In the genomic region with DNA sequence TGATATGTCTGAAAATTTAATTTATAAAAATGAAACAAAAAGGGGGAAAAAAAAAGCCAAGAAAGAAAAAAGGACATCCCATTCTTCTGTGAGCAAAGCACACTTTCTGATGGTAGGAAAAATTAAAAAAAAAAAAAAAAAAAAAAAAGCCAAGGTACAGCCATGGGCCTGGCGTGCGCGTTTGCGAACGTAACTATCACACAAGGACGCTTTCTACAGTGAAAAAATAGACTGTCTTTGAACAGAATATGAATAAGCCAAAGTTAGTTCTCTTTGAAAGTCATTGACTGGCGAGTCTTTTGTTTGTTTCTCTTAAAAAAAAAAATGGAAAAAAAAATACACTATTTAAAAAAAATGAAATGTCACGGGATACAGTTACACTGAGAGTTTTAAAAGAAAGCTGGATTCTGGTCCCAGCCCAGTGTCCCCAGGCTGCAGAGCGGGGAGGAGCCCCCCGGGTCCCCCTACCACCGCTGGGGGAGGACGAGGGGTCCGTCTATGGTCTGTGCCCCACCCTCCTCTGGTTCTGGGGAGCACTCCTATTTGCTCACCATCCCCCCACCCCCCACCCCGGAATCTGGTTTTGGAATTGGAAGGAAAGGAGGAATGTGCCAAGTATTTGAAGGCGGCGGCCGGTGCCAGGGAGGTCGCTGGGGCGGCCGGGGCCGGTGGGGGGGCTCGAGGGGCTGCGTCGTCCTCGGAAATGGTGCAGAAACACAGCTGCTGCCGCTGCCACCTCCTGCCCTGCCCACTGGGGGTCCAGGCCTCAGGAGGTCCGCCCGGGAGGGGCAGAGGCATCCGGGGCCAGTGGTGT, we compare ENCODE assay signal across 26 cellular contexts.
DNase-seq lines count a peak whose midpoint lies in the region; ATAC-seq, FAIRE-seq and TF ChIP-seq lines count a peak whose summit lies in the region.
"Had no signal": no experiment of that assay in that cellular context is flagged by ENCODE, and none has a peak within 500 bp of the region (broad histone marks: within the 10 kb centered on the region; RNA-seq: fewer than 3 reads in every experiment).

No MANE protein-coding gene starts in this region.

- no peak overlapping the region for H3K27ac ChIP-seq in osteoblast (ENCODE audit: low read depth, low read length)
- H3K27ac ChIP-seq: RWPE1, SK-N-MC had no signal

- H3K9me3 ChIP-seq in osteoblast (ENCODE audit: low read depth, low read length) = peaks cover 4% of the 10 kb centered on the region
- H3K9me3 ChIP-seq: Caco-2 had no signal

- no peak overlapping the region for H3K27ac Mint-ChIP-seq in activated T-cell treated with anti-CD3 and anti-CD28 coated beads, Interleukin-2, amount 50 U/mL, for 24 hours
- peak overlapping the region; percentile 33 for H3K27ac Mint-ChIP-seq in activated T-helper 17 cell treated with anti-CD3 and anti-CD28 coated beads, Interleukin-2, amount 50 U/mL, for 72 hours

- no peak overlapping the region for H3K4me2 ChIP-seq in osteoblast (ENCODE audit: insufficient read depth, low read length)

- no peak for ATAC-seq in activated T-helper 17 cell treated with anti-CD3 and anti-CD28 coated beads, Interleukin-2, amount 50 U/mL, for 72 hours (replicated peaks)
- ATAC-seq: HepG2 had no signal

- peaks cover 7% of the 10 kb centered on the region for H3K36me3 Mint-ChIP-seq in activated T-cell treated with anti-CD3 and anti-CD28 coated beads, Interleukin-2, amount 50 U/mL, for 24 hours (ENCODE audit: low read depth)
- H3K36me3 Mint-ChIP-seq in activated T-helper 17 cell treated with anti-CD3 and anti-CD28 coated beads, Interleukin-2, amount 50 U/mL, for 72 hours (ENCODE audit: low read depth) = no peaks in the 10 kb centered on the region
- H3K36me3 Mint-ChIP-seq: CD14-positive monocyte had no signal

- peaks cover 43% of the 10 kb centered on the region for H3K36me3 ChIP-seq in osteoblast (ENCODE audit: insufficient read depth, low read length)

- no peak overlapping the region for H3K4me3 ChIP-seq in osteoblast (ENCODE audit: insufficient read depth, low read length)
- H3K4me3 ChIP-seq: SK-N-MC had no signal

- H4K20me1 ChIP-seq in osteoblast (ENCODE audit: insufficient read depth, low read length) = no peaks in the 10 kb centered on the region

- DNase-seq in activated T-cell treated with anti-CD3 and anti-CD28 coated beads, Interleukin-2, amount 50 U/mL, for 24 hours = no peak
- DNase-seq in activated T-cell treated with anti-CD3 and anti-CD28 coated beads for 4 hours = no peak
- DNase-seq in COLO829 (ENCODE audit: low spot score) = peak; percentile 20
- peak; percentile 53 for DNase-seq in osteoblast (ENCODE audit: insufficient read length, low spot score, missing footprints)
- no peak for DNase-seq in HTR-8/SVneo (ENCODE audit: insufficient read length, low spot score)
- DNase-seq in AML-193 (lab: John Stamatoyannopoulos, UW) = no peak
- DNase-seq in activated CD4-positive, alpha-beta T cell treated with anti-CD3 and anti-CD28 coated beads for 48 hours = no peak
- DNase-seq: 8988T; Caco-2; DMS 273 treated with DMSO at 0.1 percent for 48 hours; DND-41; NCI-H1105; NCI-H146; NCI-H2029; NCI-H226; NCI-H510A treated with DMSO at 0.1 percent for 48 hours; NCI-H774; NK-92 treated with Interleukin-12 subunit alpha and Interleukin-12 subunit beta, amount 100 ng/mL, for 24 hours; SHP77 treated with DMSO at 0.1 percent for 48 hours had no signal

- H3K9me3 Mint-ChIP-seq in activated T-cell treated with anti-CD3 and anti-CD28 coated beads, Interleukin-2, amount 50 U/mL, for 24 hours = peaks cover 8% of the 10 kb centered on the region
- H3K9me3 Mint-ChIP-seq in activated T-helper 17 cell treated with anti-CD3 and anti-CD28 coated beads, Interleukin-2, amount 50 U/mL, for 72 hours = peaks cover 3% of the 10 kb centered on the region

- no peak for TF ChIP-seq CTCF in osteoblast (IDR thresholded peaks at IDR 0.05; ENCODE audit: extremely low read depth, low read depth, low read length)

- H3K4me1 Mint-ChIP-seq in activated T-cell treated with anti-CD3 and anti-CD28 coated beads, Interleukin-2, amount 50 U/mL, for 24 hours (ENCODE audit: low read depth) = peaks cover 8% of the 10 kb centered on the region
- H3K4me1 Mint-ChIP-seq in activated T-helper 17 cell treated with anti-CD3 and anti-CD28 coated beads, Interleukin-2, amount 50 U/mL, for 72 hours = no peaks in the 10 kb centered on the region

- no peaks in the 10 kb centered on the region for H3K4me1 ChIP-seq in osteoblast (ENCODE audit: insufficient read depth, low read length)
- H3K4me1 ChIP-seq: Caco-2 had no signal

- no peak overlapping the region for H2AFZ ChIP-seq in osteoblast (ENCODE audit: low read length)

- H3K27me3 ChIP-seq in osteoblast (ENCODE audit: insufficient read depth, low read length) = no peaks in the 10 kb centered on the region

- no peaks in the 10 kb centered on the region for H3K27me3 Mint-ChIP-seq in activated T-cell treated with anti-CD3 and anti-CD28 coated beads, Interleukin-2, amount 50 U/mL, for 24 hours
- H3K27me3 Mint-ChIP-seq in activated T-helper 17 cell treated with anti-CD3 and anti-CD28 coated beads, Interleukin-2, amount 50 U/mL, for 72 hours = no peaks in the 10 kb centered on the region

- FAIRE-seq in HTR-8/SVneo (lab: Jason Lieb, UNC) = no peak
- FAIRE-seq: GM12891, H54, HepG2 had no signal

- H3K4me3 Mint-ChIP-seq in activated T-cell treated with anti-CD3 and anti-CD28 coated beads, Interleukin-2, amount 50 U/mL, for 24 hours = peak overlapping the region; percentile 37
- H3K4me3 Mint-ChIP-seq in activated T-helper 17 cell treated with anti-CD3 and anti-CD28 coated beads, Interleukin-2, amount 50 U/mL, for 72 hours = peak overlapping the region; percentile 39

- no peaks in the 10 kb centered on the region for H3K79me2 ChIP-seq in osteoblast (ENCODE audit: insufficient read depth, low read length)

Comparison
In these comparisons a context has a peak if more than half of its experiments do, and no peak if none do; other contexts are left out.
1. DNase-seq: peak in COLO829 (single experiment) and osteoblast (single experiment); none in activated T-cell treated with anti-CD3 and anti-CD28 coated beads, Interleukin-2, amount 50 U/mL, for 24 hours (single experiment), activated T-cell treated with anti-CD3 and anti-CD28 coated beads for 4 hours (single experiment), HTR-8/SVneo (single experiment), AML-193 (0 of 2) and activated CD4-positive, alpha-beta T cell treated with anti-CD3 and anti-CD28 coated beads for 48 hours (single experiment).